In genomic region chr1:155253797-155254196, GRCh38 we compare ENCODE assay signal across 9 cellular contexts. TPM values are rescaled to one million over a fixed set of nuclear protein-coding genes. Genes with fewer than 3 reads are reported as not detected.
DNase-seq lines count a peak whose midpoint lies in the region; ATAC-seq, FAIRE-seq and TF ChIP-seq lines count a peak whose summit lies in the region.
"Had no signal": no experiment of that assay in that cellular context is flagged by ENCODE, and none has a peak within 500 bp of the region (broad histone marks: within the 10 kb centered on the region; RNA-seq: fewer than 3 reads in every experiment).

No MANE protein-coding gene starts in this region.

- intact Hi-C loops in Panc1 (cut with micrococcal nuclease; ENCODE audit: unreplicated experiment) (no loop called here), upper lobe of right lung (cut with DNase I) (loop anchor here (10.0 kb wide), 1 partner anchor 71 kb away; the partner anchor contains the start of gene RUSC1)

- H3K4me1 Mint-ChIP-seq in endothelial cell (ENCODE audit: unreplicated experiment) (peaks cover 33% of the 10 kb centered on the region), osteocyte (ENCODE audit: unreplicated experiment) (peaks cover 33% of the 10 kb centered on the region)

- peak overlapping the region; percentile 91 for H3K4me3 Mint-ChIP-seq in endothelial cell (ENCODE audit: unreplicated experiment)
- peak overlapping the region; percentile 79 for H3K4me3 Mint-ChIP-seq in osteocyte (ENCODE audit: unreplicated experiment)

- POLR2A ChIA-PET in Panc1 (lab: Charles Lee) = interaction anchor here (0.5 kb wide), 1 partner anchor 27 kb away, joined by 5 read pairs; no protein-coding TSS in a partner anchor

- BruUV-seq in Panc1 (replicated peaks; lab: Mats Ljungman, UMichigan) = no TSS peak

- H3K4me1 ChIP-seq in Panc1 (ENCODE audit: control insufficient read depth, insufficient read depth, low read length) (peaks cover 8% of the 10 kb centered on the region), upper lobe of right lung (peaks cover 26% of the 10 kb centered on the region), small intestine (ENCODE audit: control insufficient read depth in 2 of 2, insufficient read depth in 1 of 2, low read depth in 1 of 2, low read length in 1 of 2) (peaks cover 0 to 8% of the 10 kb centered on the region in 2 donors)

- H3K4me3 ChIP-seq in Panc1 (ENCODE audit: low read depth in 2 of 2, low read length in 2 of 2) (peak overlapping the region; percentile 72 to 77), upper lobe of right lung (no peak overlapping the region), small intestine (ENCODE audit: low read depth in 1 of 2, low read length in 2 of 2) (no peak overlapping the region)

- H3K36me3 Mint-ChIP-seq in endothelial cell (ENCODE audit: low read depth, unreplicated experiment) (peaks cover 23% of the 10 kb centered on the region), osteocyte (ENCODE audit: unreplicated experiment) (peaks cover 8% of the 10 kb centered on the region)

- ATAC-seq in Panc1 = no peak
- no peak for ATAC-seq in upper lobe of right lung

- peaks cover 13% of the 10 kb centered on the region for H3K27me3 Mint-ChIP-seq in endothelial cell (ENCODE audit: unreplicated experiment)
- no peaks in the 10 kb centered on the region for H3K27me3 Mint-ChIP-seq in osteocyte (ENCODE audit: unreplicated experiment)

- in situ Hi-C loops in Panc1 (cut with HindIII; ENCODE audit: low pct_unique_long_range_greater_than_20kb, low sequenced_read_pairs) = no loop called here

- TF ChIP-seq CTCF in Panc1 (IDR thresholded peaks at IDR 0.05) (no peak), endothelial cell (IDR thresholded peaks at IDR 0.05; ENCODE audit: unreplicated experiment) (no peak), osteocyte (IDR thresholded peaks at IDR 0.05) (no peak), GM20000 (IDR thresholded peaks at IDR 0.05; ENCODE audit: extremely low read depth, missing control alignments) (no peak), upper lobe of right lung (IDR thresholded peaks at IDR 0.05) (no peak)

- CTCF ChIA-PET in Panc1 (lab: Charles Lee) = interaction anchor here (1.1 kb wide), 1 partner anchor 9 kb away, joined by 3 read pairs; no protein-coding TSS in a partner anchor

- 59 to 68% (median 65%) methylated on average over 5 of the region's 5 CpGs for WGBS in small intestine, 3 donors

- H3K27ac ChIP-seq in Panc1 (ENCODE audit: low read length) = peak overlapping the region; percentile 87
- no peak overlapping the region for H3K27ac ChIP-seq in upper lobe of right lung
- no peak overlapping the region for H3K27ac ChIP-seq in small intestine (ENCODE audit: low read depth in 1 of 2, low read length in 1 of 2)

- H3K9me3 ChIP-seq in Panc1 (ENCODE audit: control insufficient read depth, insufficient read depth, low read depth, low read length) = no peaks in the 10 kb centered on the region
- no peaks in the 10 kb centered on the region for H3K9me3 ChIP-seq in upper lobe of right lung
- no peaks in the 10 kb centered on the region for H3K9me3 ChIP-seq in small intestine (ENCODE audit: control insufficient read depth, low read depth)

- peaks cover 5% of the 10 kb centered on the region for H3K36me3 ChIP-seq in Panc1 (ENCODE audit: control insufficient read depth, insufficient read depth, low read length)
- H3K36me3 ChIP-seq in upper lobe of right lung = peaks cover 20% of the 10 kb centered on the region
- peaks cover 0 to 7% of the 10 kb centered on the region in 2 donors for H3K36me3 ChIP-seq in small intestine (ENCODE audit: control insufficient read depth in 2 of 2, insufficient read depth in 2 of 2, low read length in 2 of 2)

- DNase-seq in EL = peak; percentile 21
- no peak for DNase-seq in Panc1 (ENCODE audit: low read depth, low spot score)
- DNase-seq in endothelial cell (ENCODE audit: low spot score) = no peak
- DNase-seq in osteocyte (ENCODE audit: extremely low spot score, unreplicated experiment) = no peak
- no peak for DNase-seq in GM20000 (ENCODE audit: low spot score)
- no peak for DNase-seq in HT-29 (ENCODE audit: low spot score)
- DNase-seq in upper lobe of right lung = no peak
- no peak for DNase-seq in small intestine
- DNase-seq: activated CD4-positive, alpha-beta T cell treated with anti-CD3 and anti-CD28 coated beads for 4 hours had no signal

- H3K27me3 ChIP-seq in Panc1 (ENCODE audit: control insufficient read depth, insufficient read depth, low read length) (no peaks in the 10 kb centered on the region), upper lobe of right lung (no peaks in the 10 kb centered on the region), small intestine (ENCODE audit: control insufficient read depth in 2 of 2, insufficient read depth in 2 of 2, low read length in 2 of 2) (no peaks in the 10 kb centered on the region)

- no peaks in the 10 kb centered on the region for H3K9me3 Mint-ChIP-seq in endothelial cell (ENCODE audit: unreplicated experiment)
- no peaks in the 10 kb centered on the region for H3K9me3 Mint-ChIP-seq in osteocyte (ENCODE audit: unreplicated experiment)

- FAIRE-seq in small intestine (lab: Jason Lieb, UNC) = no peak

- H3K27ac Mint-ChIP-seq in endothelial cell (ENCODE audit: unreplicated experiment) = no peak overlapping the region
- H3K27ac Mint-ChIP-seq in osteocyte (ENCODE audit: unreplicated experiment) = peak overlapping the region; percentile 71

RNA-seq across cellular contexts. Expression of gene ENTREP3, which starts 1.5 kb away (rescaled TPM):
- total RNA-seq in Panc1 (2021; ENCODE audit: unreplicated experiment) (94.7 TPM), endothelial cell (ENCODE audit: unreplicated experiment) (54.1 TPM), osteocyte (36.6 and 37.6 TPM in 2 replicates), upper lobe of right lung (27.8 TPM)
- 122 TPM for polyA plus RNA-seq in Panc1 (2012; ENCODE audit: insufficient read length)
- 8.6 and 12.6 TPM in 2 replicates for total RNA-seq in HT-29 (2014; rRNA removed; shearing (Covaris generic))
- polyA plus RNA-seq in small intestine = 10 to 100 TPM; 14.3 to 21.3 (median 15.2) TPM

RNA-seq across cellular contexts. Expression of gene SCAMP3, which starts 8.4 kb away (rescaled TPM):
- total RNA-seq in Panc1 (2021; ENCODE audit: unreplicated experiment) = 200 TPM
- 232 TPM for polyA plus RNA-seq in Panc1 (2012; ENCODE audit: insufficient read length)
- 54.9 TPM for total RNA-seq in endothelial cell (ENCODE audit: unreplicated experiment)
- total RNA-seq in osteocyte = 73.7 and 74.6 TPM in 2 replicates
- 112 and 114 TPM in 2 replicates for total RNA-seq in HT-29 (2014; rRNA removed; shearing (Covaris generic))
- 70.9 TPM for total RNA-seq in upper lobe of right lung
- 10 to 100 TPM; 32.7 to 61.8 (median 49.7) TPM for polyA plus RNA-seq in small intestine

RNA-seq across cellular contexts. Expression of gene CLK2, which starts 19.5 kb away (rescaled TPM):
- total RNA-seq in Panc1 (2021; ENCODE audit: unreplicated experiment) (43.6 TPM), endothelial cell (ENCODE audit: unreplicated experiment) (62.8 TPM), osteocyte (53.7 and 63.5 TPM in 2 replicates), upper lobe of right lung (51.2 TPM)
- polyA plus RNA-seq in Panc1 (2012; ENCODE audit: insufficient read length) = 38.2 TPM
- 29.3 and 35.2 TPM in 2 replicates for total RNA-seq in HT-29 (2014; rRNA removed; shearing (Covaris generic))
- polyA plus RNA-seq in small intestine = 10 to 100 TPM; 27.0 to 41.6 (median 33.8) TPM

RNA-seq across cellular contexts. Expression of gene HCN3, which starts 23.5 kb away (rescaled TPM):
- total RNA-seq in Panc1 (2021; ENCODE audit: unreplicated experiment) = 7.8 TPM
- 8.6 TPM for polyA plus RNA-seq in Panc1 (2012; ENCODE audit: insufficient read length)
- total RNA-seq in endothelial cell (ENCODE audit: unreplicated experiment) = 7.3 TPM
- total RNA-seq in osteocyte = 3.7 and 4.1 TPM in 2 replicates
- 4.3 and 6.4 TPM in 2 replicates for total RNA-seq in HT-29 (2014; rRNA removed; shearing (Covaris generic))
- total RNA-seq in upper lobe of right lung = 2.6 TPM
- 10 to 100 TPM in 1 of 3 donors, 1 to 10 TPM in 2; 4.0 to 11.9 (median 4.3) TPM for polyA plus RNA-seq in small intestine

RNA-seq across cellular contexts. Expression of gene MTX1, which starts 45.3 kb away (rescaled TPM):
- total RNA-seq in Panc1 (2021; ENCODE audit: unreplicated experiment) (53.6 TPM), endothelial cell (ENCODE audit: unreplicated experiment) (38.8 TPM), osteocyte (31.9 and 33.2 TPM in 2 replicates), upper lobe of right lung (28.4 TPM)
- polyA plus RNA-seq in Panc1 (2012; ENCODE audit: insufficient read length) = 87.4 TPM
- 72.2 and 86.8 TPM in 2 replicates for total RNA-seq in HT-29 (2014; rRNA removed; shearing (Covaris generic))
- polyA plus RNA-seq in small intestine = 10 to 100 TPM; 44.9 to 72.2 (median 53.9) TPM

Comparison
In these comparisons a context has a peak if more than half of its experiments do, and no peak if none do; other contexts are left out.
1. H3K4me3 ChIP-seq: peak in Panc1 (2 of 2); none in upper lobe of right lung (single experiment) and small intestine (0 of 2).